ENCODE assay signal across 22 cellular contexts in the genomic region with DNA sequence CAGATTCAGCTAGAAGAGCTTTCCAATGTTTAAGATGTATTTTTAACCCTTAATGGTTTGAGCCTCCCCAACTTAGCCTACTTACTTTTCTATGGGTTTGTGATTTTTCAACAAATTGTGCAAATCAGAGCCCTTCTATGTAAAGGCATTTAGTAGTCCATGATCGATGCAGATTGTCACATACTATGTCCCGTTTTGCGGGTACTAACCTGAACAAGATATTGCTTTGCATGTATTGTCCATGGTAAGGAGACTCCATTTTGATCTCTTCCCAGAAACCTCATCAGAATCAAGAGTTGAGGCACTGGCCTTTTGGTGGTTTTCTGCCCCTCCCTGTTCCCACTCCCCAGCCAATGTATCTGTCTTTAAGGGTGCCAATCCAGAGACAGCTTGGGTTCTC.
DNase-seq lines count a peak whose midpoint lies in the region; TF ChIP-seq lines count a peak whose summit lies in the region.
"Had no signal": no experiment of that assay in that cellular context is flagged by ENCODE, and none has a peak within 500 bp of the region (broad histone marks: within the 10 kb centered on the region; RNA-seq: fewer than 3 reads in every experiment).

No MANE protein-coding gene starts in this region.

- H3K27me3 ChIP-seq in BLaER1 = no peaks in the 10 kb centered on the region
- H3K27me3 ChIP-seq: BE2C; BLaER1 treated with 17β-estradiol and CSF1 and Interleukin-3, amounts not matched to agents 10 nM and 100 nM had no signal

- no peaks in the 10 kb centered on the region for H3K27me3 Mint-ChIP-seq in Calu3 (ENCODE audit: unreplicated experiment)

- 0 out of 2 replicates have a peak overlapping the region, but pooled peaks have one; percentile 11 for H3K4me2 ChIP-seq in BLaER1

- no peaks in the 10 kb centered on the region for H3K4me1 Mint-ChIP-seq in Calu3 (ENCODE audit: low read depth, unreplicated experiment)

- H4K20me1 ChIP-seq in BLaER1 = no peaks in the 10 kb centered on the region

- no peak overlapping the region for H3K4me3 ChIP-seq in BLaER1
- H3K4me3 ChIP-seq: BLaER1 treated with 17β-estradiol and CSF1 and Interleukin-3, amounts not matched to agents 10 nM and 100 nM; GM12878 had no signal

- peaks cover 17% of the 10 kb centered on the region for H3K4me1 ChIP-seq in BLaER1
- H3K4me1 ChIP-seq: BE2C, Caco-2 had no signal

- TSS peak; percentile 20 for BruUV-seq in Calu3 (replicated peaks; lab: Mats Ljungman, UMichigan)

- TF ChIP-seq CTCF in Calu3 (IDR thresholded peaks at IDR 0.05; ENCODE audit: unreplicated experiment) = no peak

- H3K27ac ChIP-seq in BLaER1 = no peak overlapping the region
- H3K27ac ChIP-seq: BLaER1 treated with 17β-estradiol and CSF1 and Interleukin-3, amounts not matched to agents 10 nM and 100 nM; C4-2B had no signal

- H3K9me3 Mint-ChIP-seq in Calu3 (ENCODE audit: low read depth, unreplicated experiment) = no peaks in the 10 kb centered on the region
- H3K9me3 Mint-ChIP-seq: CD4-positive, alpha-beta T cell; CD8-positive, alpha-beta T cell had no signal

- intact Hi-C loops in Calu3 (cut with micrococcal nuclease; ENCODE audit: unreplicated experiment) (no loop called here), cardiac septum (cut with DNase I) (no loop called here)

- H3K9ac ChIP-seq in BLaER1 = no peak overlapping the region
- H3K9ac ChIP-seq: BLaER1 treated with 17β-estradiol and CSF1 and Interleukin-3, amounts not matched to agents 10 nM and 100 nM had no signal

- no peaks in the 10 kb centered on the region for H3K9me3 ChIP-seq in BLaER1
- H3K9me3 ChIP-seq: BE2C; BLaER1 treated with 17β-estradiol and CSF1 and Interleukin-3, amounts not matched to agents 10 nM and 100 nM; Caco-2 had no signal

- no peak overlapping the region for H3K4me3 Mint-ChIP-seq in Calu3 (ENCODE audit: low read depth, unreplicated experiment)
- H3K4me3 Mint-ChIP-seq: CD4-positive, alpha-beta T cell; CD8-positive, alpha-beta T cell had no signal

- DNase-seq in Calu3 = no peak
- DNase-seq in cardiac septum (ENCODE audit: low spot score) = no peak
- no peak for DNase-seq in activated CD4-positive, CD25-positive, alpha-beta regulatory T cell treated with anti-CD3 and anti-CD28 coated beads, Interleukin-2, amount 50 U/mL, for 72 hours
- DNase-seq in HK-2 (ENCODE audit: unreplicated experiment) = no peak
- DNase-seq: 8988T; ACHN; BE2C; Caco-2; CD4-positive, alpha-beta T cell; CD8-positive, alpha-beta T cell; DMS 273 treated with DMSO at 0.1 percent for 48 hours; DMS153; DMS53; DMS79; DND-41; EL; GDM1 had no signal

- H3K36me3 ChIP-seq in BLaER1 = peaks cover 88% of the 10 kb centered on the region

- CTCF ChIA-PET in Calu3 (lab: Charles Lee) = no interaction called here

- H3K36me3 Mint-ChIP-seq in Calu3 (ENCODE audit: insufficient read depth, unreplicated experiment) = peaks cover 30% of the 10 kb centered on the region
- H3K36me3 Mint-ChIP-seq: CD8-positive, alpha-beta T cell had no signal

- H3K27ac Mint-ChIP-seq in Calu3 (ENCODE audit: unreplicated experiment) = no peak overlapping the region
- H3K27ac Mint-ChIP-seq: CD4-positive, alpha-beta T cell; CD8-positive, alpha-beta T cell had no signal

TF ChIP-seq in PFSK-1, 5 proteins besides CTCF, POLR2A, EP300 and RAD21:
- TF ChIP-seq POLR2AphosphoS5 (IDR thresholded peaks at IDR 0.05; ENCODE audit: low read depth, low read length) (peak; percentile 68), TAF1 (IDR thresholded peaks at IDR 0.05; ENCODE audit: borderline replicate concordance, insufficient read depth, low read length) (no peak)
TF ChIP-seq in PFSK-1: peak in this region for 1.
